8 cellular contexts compared by ENCODE assay signal in genomic region chr1:52034050-52034384, GRCh38. TPM values are rescaled to one million over a fixed set of nuclear protein-coding genes. Genes with fewer than 3 reads are reported as not detected.
DNase-seq lines count a peak whose midpoint lies in the region; ATAC-seq and TF ChIP-seq lines count a peak whose summit lies in the region.

No MANE protein-coding gene starts in this region.

- DNase-seq in T-helper 1 cell (no peak), kidney epithelial cell (ENCODE audit: low read depth) (no peak), substantia nigra (lab: John Stamatoyannopoulos, UW) (no peak)
- DNase-seq in activated naive CD8-positive, alpha-beta T cell treated with anti-CD3 and anti-CD28 coated beads, Interleukin-2, amount 50 U/mL, for 24 hours: no peak
- DNase-seq in activated CD4-positive, alpha-beta T cell treated with anti-CD3 and anti-CD28 coated beads for 48 hours: no peak
- no peak for DNase-seq in activated CD4-positive, CD25-positive, alpha-beta regulatory T cell (lab: John Stamatoyannopoulos, UW)

- peak overlapping the region; percentile 100 for H3K4me3 ChIP-seq in kidney epithelial cell (ENCODE audit: low read depth, low read length)

- H3K27ac Mint-ChIP-seq in T-helper 1 cell treated with Interleukin-12 subunit alpha and Interleukin-12 subunit beta and Interleukin-4 antibody, amounts not matched to agents 30 μg/mL and 1 μg/mL, for 36 hours: peak overlapping the region; percentile 86
- H3K27ac Mint-ChIP-seq in activated naive CD8-positive, alpha-beta T cell treated with anti-CD3 and anti-CD28 coated beads, Interleukin-2, amount 50 U/mL, for 24 hours: peak overlapping the region; percentile 93

- H3K27me3 ChIP-seq in kidney epithelial cell (ENCODE audit: control insufficient read depth, insufficient read depth, low read length): no peaks in the 10 kb centered on the region

- peaks cover 27% of the 10 kb centered on the region for H3K4me1 Mint-ChIP-seq in T-helper 1 cell treated with Interleukin-12 subunit alpha and Interleukin-12 subunit beta and Interleukin-4 antibody, amounts not matched to agents 30 μg/mL and 1 μg/mL, for 36 hours (ENCODE audit: low read depth)
- peaks cover 27% of the 10 kb centered on the region for H3K4me1 Mint-ChIP-seq in activated naive CD8-positive, alpha-beta T cell treated with anti-CD3 and anti-CD28 coated beads, Interleukin-2, amount 50 U/mL, for 24 hours

- peak overlapping the region; percentile 78 for H3K27ac ChIP-seq in substantia nigra (ENCODE audit: low read depth, low read length, poor library complexity, severe bottlenecking)

- no peaks in the 10 kb centered on the region for H3K9me3 Mint-ChIP-seq in T-helper 1 cell treated with Interleukin-12 subunit alpha and Interleukin-12 subunit beta and Interleukin-4 antibody, amounts not matched to agents 30 μg/mL and 1 μg/mL, for 36 hours
- H3K9me3 Mint-ChIP-seq in activated naive CD8-positive, alpha-beta T cell treated with anti-CD3 and anti-CD28 coated beads, Interleukin-2, amount 50 U/mL, for 24 hours: no peaks in the 10 kb centered on the region

- no peak for TF ChIP-seq CTCF in kidney epithelial cell (IDR thresholded peaks at IDR 0.05; ENCODE audit: insufficient read depth, low read length, poor library complexity, severe bottlenecking)

- peaks cover 36% of the 10 kb centered on the region for H3K36me3 Mint-ChIP-seq in T-helper 1 cell treated with Interleukin-12 subunit alpha and Interleukin-12 subunit beta and Interleukin-4 antibody, amounts not matched to agents 30 μg/mL and 1 μg/mL, for 36 hours (ENCODE audit: low read depth)
- H3K36me3 Mint-ChIP-seq in activated naive CD8-positive, alpha-beta T cell treated with anti-CD3 and anti-CD28 coated beads, Interleukin-2, amount 50 U/mL, for 24 hours (ENCODE audit: low read depth): peaks cover 33% of the 10 kb centered on the region

- no peaks in the 10 kb centered on the region for H3K36me3 ChIP-seq in kidney epithelial cell (ENCODE audit: control insufficient read depth, insufficient read depth, low read length)

- H3K4me3 Mint-ChIP-seq in T-helper 1 cell treated with Interleukin-12 subunit alpha and Interleukin-12 subunit beta and Interleukin-4 antibody, amounts not matched to agents 30 μg/mL and 1 μg/mL, for 36 hours: peak overlapping the region; percentile 88
- peak overlapping the region; percentile 92 for H3K4me3 Mint-ChIP-seq in activated naive CD8-positive, alpha-beta T cell treated with anti-CD3 and anti-CD28 coated beads, Interleukin-2, amount 50 U/mL, for 24 hours

- H3K27me3 Mint-ChIP-seq in T-helper 1 cell treated with Interleukin-12 subunit alpha and Interleukin-12 subunit beta and Interleukin-4 antibody, amounts not matched to agents 30 μg/mL and 1 μg/mL, for 36 hours (ENCODE audit: low read depth): no peaks in the 10 kb centered on the region
- no peaks in the 10 kb centered on the region for H3K27me3 Mint-ChIP-seq in activated naive CD8-positive, alpha-beta T cell treated with anti-CD3 and anti-CD28 coated beads, Interleukin-2, amount 50 U/mL, for 24 hours

- ATAC-seq in activated naive CD8-positive, alpha-beta T cell treated with anti-CD3 and anti-CD28 coated beads, Interleukin-2, amount 50 U/mL, for 24 hours: no peak
- no peak for ATAC-seq in HG02642 (IDR thresholded peaks at IDR 0.05; ENCODE audit: poor library complexity, unreplicated experiment)

RNA-seq across cellular contexts. Expression of gene KTI12, which starts 0.4 kb away (rescaled TPM):
- total RNA-seq in kidney epithelial cell: 13.0 and 19.9 TPM in 2 replicates

RNA-seq across cellular contexts. Expression of gene TXNDC12, which starts 21.0 kb away (rescaled TPM):
- 62.1 and 62.8 TPM in 2 replicates for total RNA-seq in kidney epithelial cell

RNA-seq across cellular contexts. Expression of gene BTF3L4, which starts 22.1 kb away (rescaled TPM):
- total RNA-seq in kidney epithelial cell: 76.9 and 83.6 TPM in 2 replicates

RNA-seq across cellular contexts. Expression of gene RAB3B, which starts 43.5 kb away (rescaled TPM):
- 35.9 and 36.8 TPM in 2 replicates for total RNA-seq in kidney epithelial cell
